ENCODE assay signal across 1 cellular context in the genomic region with DNA sequence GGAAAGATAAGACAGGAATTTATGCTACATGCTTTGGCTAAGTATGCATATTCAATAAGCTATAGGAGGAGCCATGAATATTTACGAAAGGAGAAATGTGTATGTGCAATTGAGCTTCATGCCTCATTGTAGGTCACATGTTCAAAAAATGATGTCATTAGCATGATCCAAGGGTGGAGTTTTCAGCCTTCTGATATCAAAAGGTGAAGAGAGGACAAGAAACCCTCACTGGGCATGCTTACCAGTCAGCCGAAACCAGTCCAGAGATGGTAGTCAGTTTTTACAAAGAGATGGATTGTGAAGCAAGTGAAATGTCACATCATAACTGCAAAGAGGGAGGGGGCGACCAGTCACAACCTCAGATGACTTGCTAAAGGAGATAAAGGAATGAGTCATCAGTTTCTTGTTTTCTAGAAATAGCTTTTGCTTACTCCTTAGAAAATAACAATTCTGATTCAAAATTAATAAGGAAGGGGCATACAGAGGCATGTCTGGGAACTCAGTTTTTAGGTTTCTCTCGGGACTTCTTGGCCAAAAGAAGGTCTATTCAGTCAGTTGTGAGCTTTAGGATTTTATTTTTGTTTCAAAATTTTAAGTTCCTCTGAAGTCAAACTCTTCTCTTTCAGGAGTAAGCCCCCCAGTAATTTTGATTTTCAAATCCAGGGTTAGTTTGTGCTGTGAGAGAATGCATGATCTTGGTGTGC.
TF ChIP-seq lines count a peak whose summit lies in the region.

No MANE protein-coding gene starts in this region.

TF ChIP-seq in SK-N-SH, 30 proteins besides CTCF, POLR2A, EP300 and RAD21 (continued from another document):
- TF ChIP-seq FOXM1 (IDR thresholded peaks at IDR 0.05; ENCODE audit: low read depth): no peak
- TF ChIP-seq TEAD4 (IDR thresholded peaks at IDR 0.05; ENCODE audit: borderline replicate concordance, insufficient read depth): no peak
- TF ChIP-seq MXI1 (IDR thresholded peaks at IDR 0.05; ENCODE audit: low read depth, low read length): no peak
- TF ChIP-seq, protein P1, sequence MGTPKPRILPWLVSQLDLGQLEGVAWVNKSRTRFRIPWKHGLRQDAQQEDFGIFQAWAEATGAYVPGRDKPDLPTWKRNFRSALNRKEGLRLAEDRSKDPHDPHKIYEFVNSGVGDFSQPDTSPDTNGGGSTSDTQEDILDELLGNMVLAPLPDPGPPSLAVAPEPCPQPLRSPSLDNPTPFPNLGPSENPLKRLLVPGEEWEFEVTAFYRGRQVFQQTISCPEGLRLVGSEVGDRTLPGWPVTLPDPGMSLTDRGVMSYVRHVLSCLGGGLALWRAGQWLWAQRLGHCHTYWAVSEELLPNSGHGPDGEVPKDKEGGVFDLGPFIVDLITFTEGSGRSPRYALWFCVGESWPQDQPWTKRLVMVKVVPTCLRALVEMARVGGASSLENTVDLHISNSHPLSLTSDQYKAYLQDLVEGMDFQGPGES (IDR thresholded peaks at IDR 0.05; ENCODE audit: low read depth, low read length): no peak
